Comparison of ENCODE assay signal across 8 cellular contexts in genomic region chr17:6666077-6666521, GRCh38. TPM values are rescaled to one million over a fixed set of nuclear protein-coding genes. Genes with fewer than 3 reads are reported as not detected.
DNase-seq lines count a peak whose midpoint lies in the region; ATAC-seq and TF ChIP-seq lines count a peak whose summit lies in the region.

No MANE protein-coding gene starts in this region.

- no peak overlapping the region for H3K4me3 ChIP-seq in fibroblast of lung (replicated peaks in 1 of 4; ENCODE audit: control extremely low read depth in 1 of 4, insufficient read depth in 1 of 4, low read depth in 3 of 4, low read length in 4 of 4)
- no peak overlapping the region for H3K4me3 ChIP-seq in upper lobe of left lung

- no peak for TF ChIP-seq POLR2A in upper lobe of left lung (IDR thresholded peaks at IDR 0.05)

- peaks cover 11% of the 10 kb centered on the region for H3K27me3 ChIP-seq in fibroblast of lung (ENCODE audit: control insufficient read depth, insufficient read depth, low read length)
- no peaks in the 10 kb centered on the region for H3K27me3 ChIP-seq in upper lobe of left lung

- H3K36me3 ChIP-seq in fibroblast of lung (ENCODE audit: control insufficient read depth, insufficient read depth, low read length) (no peaks in the 10 kb centered on the region), upper lobe of left lung (no peaks in the 10 kb centered on the region)

- no peak for TF ChIP-seq EP300 in upper lobe of left lung (IDR thresholded peaks at IDR 0.05)

- DNase-seq in H4 (ENCODE audit: low spot score) (peak; percentile 72), NCI-H82 (lab: John Stamatoyannopoulos, UW) (peak; percentile 85), fibroblast of lung (ENCODE audit: low read depth in 2 of 2) (peak; percentile 72 to 84), naive B cell (peak; percentile 41), upper lobe of left lung (peak in 1 of 2 donors; percentile 73), NCI-H187 (lab: John Stamatoyannopoulos, UW) (no peak)
- peak; percentile 66 for DNase-seq in activated CD8-positive, alpha-beta memory T cell treated with anti-CD3 and anti-CD28 coated beads, Interleukin-2, amount 50 U/mL, for 48 hours

- ATAC-seq in naive B cell (ENCODE audit: low read depth in 2 of 2) (peak; percentile 61 to 62), upper lobe of left lung (ENCODE audit: low FRiP score in 2 of 2) (peak; percentile 84 to 96)

- 17 to 18% methylated on average over 9 of the region's 9 CpGs for WGBS in upper lobe of left lung, 2 donors

- H3K4me1 ChIP-seq in fibroblast of lung (ENCODE audit: control insufficient read depth, extremely low read depth, insufficient read depth, low read length) (no peaks in the 10 kb centered on the region), upper lobe of left lung (peaks cover 0 to 1% (median 0%) of the 10 kb centered on the region in 4 donors)

- H3K9me3 Mint-ChIP-seq in naive B cell, result no peaks in the 10 kb centered on the region

- no peaks in the 10 kb centered on the region for H3K27me3 Mint-ChIP-seq in naive B cell

- peak; percentile 96 for TF ChIP-seq CTCF in C4-2B (conservative IDR thresholded peaks at IDR 0.05)
- TF ChIP-seq CTCF in fibroblast of lung (conservative IDR thresholded peaks at IDR 0.05 in 1 of 2, IDR thresholded peaks at IDR 0.05 in 1 of 2; ENCODE audit: low read depth in 1 of 2, low read length in 2 of 2), result peak; percentile 96 to 98
- TF ChIP-seq CTCF in upper lobe of left lung (IDR thresholded peaks at IDR 0.05), result peak; percentile 69 to 85 (median 81)

- no peaks in the 10 kb centered on the region for H3K79me2 ChIP-seq in fibroblast of lung (ENCODE audit: control insufficient read depth, insufficient read depth, low read length)

- no peak overlapping the region for H2AFZ ChIP-seq in fibroblast of lung (ENCODE audit: low read length)

- no peaks in the 10 kb centered on the region for H4K20me1 ChIP-seq in fibroblast of lung (ENCODE audit: control insufficient read depth, extremely low read depth, insufficient read depth, low read length)

- peaks cover 24 to 47% (median 39%) of the 10 kb centered on the region in 3 donors for H3K4me1 Mint-ChIP-seq in naive B cell

- no peak overlapping the region for H3K4me2 ChIP-seq in fibroblast of lung (ENCODE audit: extremely low read depth, insufficient read depth, low read length)

- no peak overlapping the region for H3K9ac ChIP-seq in fibroblast of lung (ENCODE audit: insufficient read depth, low read length)

- peak overlapping the region in 3 of 6 donors; percentile 20 to 50 (median 30) for H3K27ac Mint-ChIP-seq in naive B cell

- no peak overlapping the region for H3K27ac ChIP-seq in C4-2B
- H3K27ac ChIP-seq in fibroblast of lung (ENCODE audit: insufficient read depth, low read length), result no peak overlapping the region
- no peak overlapping the region for H3K27ac ChIP-seq in upper lobe of left lung

- peaks cover 5 to 6% of the 10 kb centered on the region in 2 donors for H3K36me3 Mint-ChIP-seq in naive B cell

- H3K4me3 Mint-ChIP-seq in naive B cell, result peak overlapping the region in 1 of 8 donors; percentile 51

- no peaks in the 10 kb centered on the region for H3K9me3 ChIP-seq in fibroblast of lung (ENCODE audit: control insufficient read depth, insufficient read depth, low read depth, low read length)
- no peaks in the 10 kb centered on the region for H3K9me3 ChIP-seq in upper lobe of left lung

RNA-seq across cellular contexts. Expression of gene C17orf100, which starts 14.5 kb away (rescaled TPM):
- total RNA-seq in H4 (2014; rRNA removed; shearing (Covaris generic)), result 0.29 TPM in 1 of 2 replicates, not detected in the other
- total RNA-seq in fibroblast of lung (0.26 and 0.33 TPM in 2 replicates), upper lobe of left lung (1 to 10 TPM in 3 of 6 donors, under 1 TPM in 3; 0.78 to 7.3 (median 1.3) TPM)
- polyA plus RNA-seq in fibroblast of lung (0.84 and 1.5 TPM in 2 replicates), naive B cell (ENCODE audit: low read depth in 6 of 6) (10 to 100 TPM in 3 of 6 donors, 1 to 10 TPM in 3; 6.6 to 16.8 (median 9.7) TPM)
- 1.3 and 1.5 TPM in 2 replicates for polyA plus RNA-seq in fibroblast of lung (2012)
- polyA minus RNA-seq in fibroblast of lung (ENCODE audit: low replicate concordance), result 0.51 TPM in 1 of 2 replicates, not detected in the other

RNA-seq across cellular contexts. Expression of gene MED31, which starts 14.7 kb away (rescaled TPM):
- total RNA-seq in H4 (2014; rRNA removed; shearing (Covaris generic)), result 16.3 and 19.2 TPM in 2 replicates
- total RNA-seq in fibroblast of lung (6.4 and 10.6 TPM in 2 replicates), upper lobe of left lung (10 to 100 TPM in 3 of 6 donors, 1 to 10 TPM in 3; 1.8 to 22.9 (median 13.2) TPM)
- polyA plus RNA-seq in fibroblast of lung (14.7 and 17.0 TPM in 2 replicates), naive B cell (ENCODE audit: low read depth in 6 of 6) (10 to 100 TPM; 25.7 to 33.8 (median 31.0) TPM)
- polyA plus RNA-seq in fibroblast of lung (2012), result 18.7 and 21.5 TPM in 2 replicates
- 0.94 and 3.1 TPM in 2 replicates for polyA minus RNA-seq in fibroblast of lung (ENCODE audit: low replicate concordance)

RNA-seq across cellular contexts. Expression of gene TXNDC17, which starts 25.2 kb away (rescaled TPM):
- 192 and 303 TPM in 2 replicates for total RNA-seq in H4 (2014; rRNA removed; shearing (Covaris generic))
- total RNA-seq in fibroblast of lung (75.2 and 87.5 TPM in 2 replicates), upper lobe of left lung (100 to 1,000 TPM in 1 of 6 donors, 10 to 100 TPM in 5; 36.7 to 176 (median 67.0) TPM)
- polyA plus RNA-seq in fibroblast of lung (243 and 257 TPM in 2 replicates), naive B cell (ENCODE audit: low read depth in 6 of 6) (10 to 100 TPM; 57.8 to 85.5 (median 64.4) TPM)
- 220 and 241 TPM in 2 replicates for polyA plus RNA-seq in fibroblast of lung (2012)
- 6.5 and 16.7 TPM in 2 replicates for polyA minus RNA-seq in fibroblast of lung (ENCODE audit: low replicate concordance)

RNA-seq across cellular contexts. Expression of gene KIAA0753, which starts 25.6 kb away (rescaled TPM):
- total RNA-seq in H4 (2014; rRNA removed; shearing (Covaris generic)), result 6.6 and 6.7 TPM in 2 replicates
- total RNA-seq in fibroblast of lung, result 12.1 and 12.9 TPM in 2 replicates
- 4.6 and 5.8 TPM in 2 replicates for polyA plus RNA-seq in fibroblast of lung
- polyA plus RNA-seq in fibroblast of lung (2012), result 7.2 and 7.3 TPM in 2 replicates
- 3.9 and 14.3 TPM in 2 replicates for polyA minus RNA-seq in fibroblast of lung (ENCODE audit: low replicate concordance)
- 1 to 10 TPM; 2.8 to 5.9 (median 3.2) TPM for polyA plus RNA-seq in naive B cell (ENCODE audit: low read depth in 6 of 6)
- 10 to 100 TPM; 12.4 to 58.7 (median 19.7) TPM for total RNA-seq in upper lobe of left lung

RNA-seq across cellular contexts. Expression of gene SLC13A5, which starts 47.1 kb away (rescaled TPM):
- total RNA-seq in H4 (2014; rRNA removed; shearing (Covaris generic)), result not detected in 2 replicates
- not detected in 2 replicates for total RNA-seq in fibroblast of lung
- not detected in 2 replicates for polyA plus RNA-seq in fibroblast of lung
- not detected in 2 replicates for polyA plus RNA-seq in fibroblast of lung (2012)
- not detected in 2 replicates for polyA minus RNA-seq in fibroblast of lung (ENCODE audit: low replicate concordance)
- polyA plus RNA-seq in naive B cell (ENCODE audit: low read depth in 6 of 6), result under 1 TPM in 1 of 6 donors, not detected in 5; 0.37 TPM
- under 1 TPM in 2 of 6 donors, not detected in 4; 0.09 to 0.27 TPM for total RNA-seq in upper lobe of left lung

Comparison
In these comparisons a context has a peak if more than half of its experiments do, and no peak if none do; other contexts are left out.
1. DNase-seq: peak in H4 (single experiment), NCI-H82 (single experiment), activated CD8-positive, alpha-beta memory T cell treated with anti-CD3 and anti-CD28 coated beads, Interleukin-2, amount 50 U/mL, for 48 hours (single experiment), fibroblast of lung (2 of 2) and naive B cell (single experiment); none in NCI-H187 (0 of 2).
2. Peak in every context shown above with its lines, with median percentiles within 50 percentile points of each other: CTCF ChIP-seq.